ENCODE assay signal across 9 cellular contexts in genomic region chr17:39668141-39668924, GRCh38. TPM values are rescaled to one million over a fixed set of nuclear protein-coding genes. Genes with fewer than 3 reads are reported as not detected.
A peak's percentile ranks its signal among the peaks of the same experiment; 100 is the strongest.
DNase-seq lines count a peak whose midpoint lies in the region; TF ChIP-seq lines count a peak whose summit lies in the region.
"Had no signal": no experiment of that assay in that cellular context is flagged by ENCODE, and none has a peak within 500 bp of the region (broad histone marks: within the 10 kb centered on the region; RNA-seq: fewer than 3 reads in every experiment).

Gene PNMT (plus strand): TSS chr17:39668453. CDS start chr17:39668476, 23 bp downstream.

- peaks cover 63% of the 10 kb centered on the region for H3K4me1 ChIP-seq in mucosa of stomach (ENCODE audit: control insufficient read depth, insufficient read depth, low read length)

- peak within 1 kb of the TSS; percentile 43 for H3K9ac ChIP-seq in mucosa of stomach (ENCODE audit: low read length)

- peak; percentile 61 for TF ChIP-seq CTCF in epithelial cell of esophagus (IDR thresholded peaks at IDR 0.05; ENCODE audit: insufficient read depth, low read depth, low read length, missing control alignments)

- H3K36me3 ChIP-seq in mucosa of stomach (ENCODE audit: control insufficient read depth, insufficient read depth, low read length), result no peaks in the 10 kb centered on the region

- H3K4me3 ChIP-seq in epithelial cell of esophagus (ENCODE audit: low read length) (peak within 1 kb of the TSS; percentile 13), mucosa of stomach (ENCODE audit: low read length) (no peak within 1 kb of the TSS)

- H3K27me3 ChIP-seq in mucosa of stomach (ENCODE audit: control insufficient read depth, insufficient read depth, low read length), result peaks cover 65% of the 10 kb centered on the region

- H3K9me3 ChIP-seq in mucosa of stomach (ENCODE audit: control insufficient read depth, low read length), result no peaks in the 10 kb centered on the region
- H3K9me3 ChIP-seq: neutrophil had no signal

- peak; percentile 53 to 82 (median 80) for DNase-seq in NCI-H1417 (lab: John Stamatoyannopoulos, UW)
- DNase-seq in NCI-H1417 treated with DMSO at 0.1 percent for 48 hours (lab: John Stamatoyannopoulos, UW), result no peak
- DNase-seq in NCI-H460 (ENCODE audit: extremely low read depth, low read depth), result peak; percentile 59
- DNase-seq in activated T-cell treated with anti-CD3 and anti-CD28 coated beads for 4 hours, result peak; percentile 61
- peak; percentile 64 for DNase-seq in epithelial cell of esophagus (ENCODE audit: low read depth)
- DNase-seq in stimulated activated naive CD4-positive, alpha-beta T cell (lab: John Stamatoyannopoulos, UW), result peak; percentile 39 to 67 (median 52)
- DNase-seq in hippocampal formation (lab: John Stamatoyannopoulos, UW), result no peak

RNA-seq across cellular contexts. Expression of gene PNMT, which starts in this region (rescaled TPM):
- total RNA-seq in NCI-H460 (2014; rRNA removed; shearing (Covaris generic)), result not detected in 2 replicates
- polyA plus RNA-seq in NCI-H460 (2014; cell fraction: nucleus; rRNA removed), result not detected in 2 replicates

Comparison
In these comparisons a context has a peak if more than half of its experiments do, and no peak if none do; other contexts are left out.
1. DNase-seq: peak in NCI-H1417 (3 of 3), activated T-cell treated with anti-CD3 and anti-CD28 coated beads for 4 hours (single experiment), epithelial cell of esophagus (single experiment) and stimulated activated naive CD4-positive, alpha-beta T cell (6 of 6); none in NCI-H1417 treated with DMSO at 0.1 percent for 48 hours (single experiment) and hippocampal formation (0 of 2).
2. Peak in DNase-seq in NCI-H460; RNA of the gene not detected or under 1 TPM.